8 cellular contexts compared by ENCODE assay signal in genomic region chr7:18590744-18591340, GRCh38.
A peak's percentile ranks its signal among the peaks of the same experiment; 100 is the strongest.
DNase-seq lines count a peak whose midpoint lies in the region; ATAC-seq, FAIRE-seq and TF ChIP-seq lines count a peak whose summit lies in the region.

No MANE protein-coding gene starts in this region.

- CTCF ChIA-PET in WTC11 (lab: Charles Lee): interaction anchor here (0.6 to 2.1 kb wide), 7 partner anchors 75 to 238 kb away, joined by 3 to 18 read pairs (median 4); no protein-coding TSS in a partner anchor

- H3K4me3 Mint-ChIP-seq in WTC11: no peak overlapping the region

- no peaks in the 10 kb centered on the region for H3K9me3 Mint-ChIP-seq in WTC11

- H3K36me3 Mint-ChIP-seq in WTC11: peaks cover 3% of the 10 kb centered on the region; the same call in 1 of the 2 replicates

- POLR2A ChIA-PET in WTC11 (lab: Charles Lee): no interaction called here

- no peak for FAIRE-seq in HTR-8/SVneo (lab: Jason Lieb, UNC)
- FAIRE-seq in islet of Langerhans (lab: Jason Lieb, UNC): peak; percentile 98

- peak; percentile 18; the same call in 1 of the 2 replicates for TF ChIP-seq CTCF in WTC11 (IDR thresholded peaks at IDR 0.05)

- H3K27me3 Mint-ChIP-seq in WTC11 (ENCODE audit: low read depth): no peaks in the 10 kb centered on the region

- peak; percentile 74 for ATAC-seq in WTC11
- no peak for ATAC-seq in HG02798 (IDR thresholded peaks at IDR 0.05; ENCODE audit: poor library complexity, unreplicated experiment)
- ATAC-seq in GM19351 (IDR thresholded peaks at IDR 0.05; ENCODE audit: unreplicated experiment): no peak

- no peak overlapping the region for H3K27ac Mint-ChIP-seq in WTC11

- peaks cover 4% of the 10 kb centered on the region for H3K4me1 Mint-ChIP-seq in WTC11

- DNase-seq in CD1c-positive myeloid dendritic cell (ENCODE audit: extremely low spot score): peak; percentile 43
- DNase-seq in HTR-8/SVneo (ENCODE audit: insufficient read length, low spot score): peak; percentile 36
- no peak for DNase-seq in WTC11 (ENCODE audit: low spot score)
- DNase-seq in HK-2 (ENCODE audit: unreplicated experiment): no peak
- no peak for DNase-seq in amygdala (lab: John Stamatoyannopoulos, UW)

TF ChIP-seq in WTC11, 78 proteins besides CTCF, POLR2A, EP300 and RAD21:
- TF ChIP-seq NFYB (CRISPR knock-in tag; conservative IDR thresholded peaks at IDR 0.05; ENCODE audit: low read depth): no peak
- no peak for TF ChIP-seq ZNF232 (CRISPR knock-in tag; IDR thresholded peaks at IDR 0.05)
- no peak for TF ChIP-seq ZNF532 (CRISPR knock-in tag; IDR thresholded peaks at IDR 0.05; ENCODE audit: borderline replicate concordance)
- TF ChIP-seq E2F5 (CRISPR knock-in tag; IDR thresholded peaks at IDR 0.05): no peak
- TF ChIP-seq TEAD4 (CRISPR knock-in tag; IDR thresholded peaks at IDR 0.05): no peak
- no peak for TF ChIP-seq ZMAT4 (CRISPR knock-in tag; IDR thresholded peaks at IDR 0.05)
- TF ChIP-seq SOX15 (CRISPR knock-in tag; IDR thresholded peaks at IDR 0.05): no peak
- TF ChIP-seq, protein P1, sequence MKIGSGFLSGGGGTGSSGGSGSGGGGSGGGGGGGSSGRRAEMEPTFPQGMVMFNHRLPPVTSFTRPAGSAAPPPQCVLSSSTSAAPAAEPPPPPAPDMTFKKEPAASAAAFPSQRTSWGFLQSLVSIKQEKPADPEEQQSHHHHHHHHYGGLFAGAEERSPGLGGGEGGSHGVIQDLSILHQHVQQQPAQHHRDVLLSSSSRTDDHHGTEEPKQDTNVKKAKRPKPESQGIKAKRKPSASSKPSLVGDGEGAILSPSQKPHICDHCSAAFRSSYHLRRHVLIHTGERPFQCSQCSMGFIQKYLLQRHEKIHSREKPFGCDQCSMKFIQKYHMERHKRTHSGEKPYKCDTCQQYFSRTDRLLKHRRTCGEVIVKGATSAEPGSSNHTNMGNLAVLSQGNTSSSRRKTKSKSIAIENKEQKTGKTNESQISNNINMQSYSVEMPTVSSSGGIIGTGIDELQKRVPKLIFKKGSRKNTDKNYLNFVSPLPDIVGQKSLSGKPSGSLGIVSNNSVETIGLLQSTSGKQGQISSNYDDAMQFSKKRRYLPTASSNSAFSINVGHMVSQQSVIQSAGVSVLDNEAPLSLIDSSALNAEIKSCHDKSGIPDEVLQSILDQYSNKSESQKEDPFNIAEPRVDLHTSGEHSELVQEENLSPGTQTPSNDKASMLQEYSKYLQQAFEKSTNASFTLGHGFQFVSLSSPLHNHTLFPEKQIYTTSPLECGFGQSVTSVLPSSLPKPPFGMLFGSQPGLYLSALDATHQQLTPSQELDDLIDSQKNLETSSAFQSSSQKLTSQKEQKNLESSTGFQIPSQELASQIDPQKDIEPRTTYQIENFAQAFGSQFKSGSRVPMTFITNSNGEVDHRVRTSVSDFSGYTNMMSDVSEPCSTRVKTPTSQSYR (CRISPR knock-in tag; IDR thresholded peaks at IDR 0.05): no peak
- TF ChIP-seq KAT7 (CRISPR knock-in tag; IDR thresholded peaks at IDR 0.05; ENCODE audit: borderline replicate concordance): no peak
- no peak for TF ChIP-seq FOXJ3 (CRISPR knock-in tag; IDR thresholded peaks at IDR 0.05; ENCODE audit: borderline replicate concordance)
- TF ChIP-seq IRF2 (CRISPR knock-in tag; IDR thresholded peaks at IDR 0.05; ENCODE audit: borderline replicate concordance, low read depth): no peak
- no peak for TF ChIP-seq ZNF138 (CRISPR knock-in tag; conservative IDR thresholded peaks at IDR 0.05)
- no peak for TF ChIP-seq ZSCAN18 (CRISPR knock-in tag; IDR thresholded peaks at IDR 0.05)
- TF ChIP-seq ZNF121 (CRISPR knock-in tag; IDR thresholded peaks at IDR 0.05): no peak
- TF ChIP-seq ZNF671 (CRISPR knock-in tag; IDR thresholded peaks at IDR 0.05): no peak

Comparison
In these comparisons a context has a peak if more than half of its experiments do, and no peak if none do; other contexts are left out.
1. DNase-seq: peak in CD1c-positive myeloid dendritic cell (single experiment) and HTR-8/SVneo (single experiment); none in WTC11 (single experiment), HK-2 (single experiment) and amygdala (0 of 56).